In the genomic region with DNA sequence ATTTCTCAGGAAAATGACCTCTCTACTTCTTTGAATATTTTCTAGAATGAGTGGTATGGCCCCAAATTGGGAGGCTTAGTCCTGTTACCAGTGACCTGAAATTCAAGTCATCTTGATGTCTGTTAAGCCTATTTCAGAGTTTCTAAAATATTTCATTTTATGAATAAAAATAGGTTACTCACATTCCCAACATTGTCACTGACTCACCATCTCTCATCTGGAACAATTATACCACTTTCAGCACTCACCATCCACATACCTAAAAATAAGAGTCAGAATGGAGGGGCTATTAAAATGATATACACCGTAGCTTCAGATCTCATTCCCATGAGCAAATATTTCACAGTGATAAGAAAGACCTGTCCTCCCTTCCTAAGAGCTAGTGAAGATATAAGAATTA, we compare ENCODE assay signal across 19 cellular contexts.
DNase-seq lines count a peak whose midpoint lies in the region; ATAC-seq and TF ChIP-seq lines count a peak whose summit lies in the region.
"Had no signal": no experiment of that assay in that cellular context is flagged by ENCODE, and none has a peak within 500 bp of the region (broad histone marks: within the 10 kb centered on the region; RNA-seq: fewer than 3 reads in every experiment).

No MANE protein-coding gene starts in this region.

- no peaks in the 10 kb centered on the region; the same call in 1 of the 2 replicates for H3K27me3 Mint-ChIP-seq in HFFc6 (ENCODE audit: insufficient read depth)
- H3K27me3 Mint-ChIP-seq: activated CD4-positive, alpha-beta T cell treated with anti-CD3 and anti-CD28 coated beads, Interleukin-2, amount 10 ng/mL, durations not matched to agents 7 days and 5 days; activated naive CD8-positive, alpha-beta T cell treated with anti-CD3 and anti-CD28 coated beads for 36 hours; CD8-positive, alpha-beta memory T cell; IgD-negative memory B cell; type B pancreatic cell had no signal

- DNase-seq in ACHN (peak; percentile 53), HFFc6 (peak; percentile 79), amniotic epithelial cell (ENCODE audit: low read depth) (peak; percentile 54), foreskin fibroblast (peak; percentile 77 to 87), DMS53 treated with DMSO at 0.1 percent for 48 hours (lab: John Stamatoyannopoulos, UW; ENCODE audit: unreplicated experiment) (no peak), GF-D8 (lab: John Stamatoyannopoulos, UW) (no peak), activated gamma-delta T cell (lab: John Stamatoyannopoulos, UW) (no peak)
- DNase-seq: activated CD4-positive, alpha-beta T cell treated with anti-CD3 and anti-CD28 coated beads, Interleukin-2, amount 10 ng/mL, durations not matched to agents 7 days and 5 days; activated naive CD8-positive, alpha-beta T cell treated with anti-CD3 and anti-CD28 coated beads for 36 hours; activated T-cell treated with anti-CD3 and anti-CD28 coated beads for 4 hours; CD8-positive, alpha-beta memory T cell; mesenchymal stem cell; NCI-H2029 treated with DMSO at 0.1 percent for 48 hours; NCI-H524 treated with DMSO at 0.1 percent for 48 hours; OCI-M1; stimulated activated naive CD8-positive, alpha-beta T cell treated with anti-CD3 and anti-CD28 coated beads, Interleukin-15, Interleukin-2, amounts not matched to agents 100 U/mL and 50 U/mL, for 24 hours had no signal

- H3K4me3 Mint-ChIP-seq in HFFc6 = peak overlapping the region; percentile 35; the same call in 1 of the 2 replicates
- H3K4me3 Mint-ChIP-seq: activated CD4-positive, alpha-beta T cell treated with anti-CD3 and anti-CD28 coated beads, Interleukin-2, amount 10 ng/mL, durations not matched to agents 7 days and 5 days; activated naive CD8-positive, alpha-beta T cell treated with anti-CD3 and anti-CD28 coated beads for 36 hours; CD8-positive, alpha-beta memory T cell; IgD-negative memory B cell; type B pancreatic cell had no signal

- peaks cover 6% of the 10 kb centered on the region for H3K36me3 Mint-ChIP-seq in HFFc6 (ENCODE audit: low read depth)
- H3K36me3 Mint-ChIP-seq: CD8-positive, alpha-beta memory T cell; IgD-negative memory B cell had no signal

- no peak for ATAC-seq in HG03175 (IDR thresholded peaks at IDR 0.05; ENCODE audit: unreplicated experiment)
- ATAC-seq: stimulated activated naive CD8-positive, alpha-beta T cell treated with anti-CD3 and anti-CD28 coated beads, Interleukin-15, Interleukin-2, amounts not matched to agents 100 U/mL and 50 U/mL, for 24 hours had no signal

- TF ChIP-seq CTCF in HFFc6 (IDR thresholded peaks at IDR 0.05) (no peak), foreskin fibroblast (IDR thresholded peaks at IDR 0.05; ENCODE audit: low read depth, low read length) (no peak)

- H3K27ac Mint-ChIP-seq in HFFc6 = peak overlapping the region; percentile 57
- H3K27ac Mint-ChIP-seq: activated CD4-positive, alpha-beta T cell treated with anti-CD3 and anti-CD28 coated beads, Interleukin-2, amount 10 ng/mL, durations not matched to agents 7 days and 5 days; activated naive CD8-positive, alpha-beta T cell treated with anti-CD3 and anti-CD28 coated beads for 36 hours; CD8-positive, alpha-beta memory T cell; IgD-negative memory B cell; type B pancreatic cell had no signal

- H3K4me3 ChIP-seq in foreskin fibroblast (ENCODE audit: low read depth in 1 of 2, low read length in 2 of 2) = no peak overlapping the region

- in situ Hi-C loops in ACHN (cut with HindIII; ENCODE audit: low pct_ligation_motif_present, low pct_unique_long_range_greater_than_20kb, low sequenced_read_pairs) = no loop called here

- H3K9me3 Mint-ChIP-seq in HFFc6 = peaks cover 5% of the 10 kb centered on the region; the same call in 1 of the 2 replicates
- H3K9me3 Mint-ChIP-seq: activated CD4-positive, alpha-beta T cell treated with anti-CD3 and anti-CD28 coated beads, Interleukin-2, amount 10 ng/mL, durations not matched to agents 7 days and 5 days; activated naive CD8-positive, alpha-beta T cell treated with anti-CD3 and anti-CD28 coated beads for 36 hours; CD8-positive, alpha-beta memory T cell; IgD-negative memory B cell had no signal

- H3K4me1 Mint-ChIP-seq in HFFc6 (ENCODE audit: low read depth) = peaks cover 75% of the 10 kb centered on the region
- H3K4me1 Mint-ChIP-seq: CD8-positive, alpha-beta memory T cell had no signal

Comparison
In these comparisons a context has a peak if more than half of its experiments do, and no peak if none do; other contexts are left out.
1. DNase-seq: peak in ACHN (single experiment), HFFc6 (single experiment), amniotic epithelial cell (single experiment) and foreskin fibroblast (2 of 2); none in DMS53 treated with DMSO at 0.1 percent for 48 hours (single experiment), GF-D8 (single experiment) and activated gamma-delta T cell (single experiment).